Comparison of ENCODE assay signal across 12 cellular contexts in the genomic region with DNA sequence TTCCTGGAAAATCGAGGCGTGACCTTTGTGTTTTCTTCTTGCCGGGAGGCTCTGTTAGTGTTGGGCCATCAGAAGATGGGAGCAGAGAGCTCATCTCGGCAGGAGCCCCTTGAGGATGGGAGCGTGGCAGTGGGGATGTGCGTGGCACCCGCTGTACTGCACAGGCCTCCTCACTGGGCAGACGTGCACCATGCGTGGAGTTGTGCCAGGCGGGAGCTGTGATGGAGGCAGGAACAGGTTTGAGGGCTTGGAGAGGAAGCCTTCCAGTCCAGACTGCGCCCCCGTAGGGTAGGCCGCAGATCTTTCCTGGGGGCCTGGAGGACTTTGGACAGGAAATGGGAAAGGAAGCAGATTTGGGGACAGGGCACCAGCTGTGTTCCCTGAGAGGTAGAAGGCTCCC.
DNase-seq lines count a peak whose midpoint lies in the region; ATAC-seq, FAIRE-seq and TF ChIP-seq lines count a peak whose summit lies in the region.
"Had no signal": no experiment of that assay in that cellular context is flagged by ENCODE, and none has a peak within 500 bp of the region (broad histone marks: within the 10 kb centered on the region; RNA-seq: fewer than 3 reads in every experiment).

No MANE protein-coding gene starts in this region.

- FAIRE-seq in GM19239 (lab: Jason Lieb, UNC) = no peak
- FAIRE-seq: H54 had no signal

- H3K9me2 ChIP-seq in GM23338 (ENCODE audit: insufficient read depth) = no peaks in the 10 kb centered on the region

- intact Hi-C loops in left ventricle myocardium superior (cut with micrococcal nuclease) = loop anchor here (5.0 kb wide), 1 partner anchor 142 kb away; no protein-coding TSS in a partner anchor

- H3K4me3 ChIP-seq in GM23338 (no peak overlapping the region), NT2/D1 (ENCODE audit: insufficient read length, low read depth) (no peak overlapping the region), neural progenitor cell (no peak overlapping the region)

- TF ChIP-seq CTCF in GM23338 (conservative IDR thresholded peaks at IDR 0.05; ENCODE audit: low read depth in 2 of 2) = no peak
- no peak for TF ChIP-seq CTCF in neural progenitor cell (IDR thresholded peaks at IDR 0.05)

- H3K79me2 ChIP-seq in GM23338 (replicated peaks; ENCODE audit: insufficient read depth) (no peaks in the 10 kb centered on the region), neural progenitor cell (ENCODE audit: low read depth) (no peaks in the 10 kb centered on the region)

- peaks cover 8% of the 10 kb centered on the region for H3K27me3 Mint-ChIP-seq in GM23338 (ENCODE audit: insufficient read depth, low read depth, poor library complexity)
- H3K27me3 Mint-ChIP-seq in neural progenitor cell (ENCODE audit: insufficient read depth, low read depth) = peaks cover 7% of the 10 kb centered on the region

- H3F3A ChIP-seq in GM23338 (replicated peaks; ENCODE audit: low read depth) (no peaks in the 10 kb centered on the region), neural progenitor cell (ENCODE audit: low read depth) (no peaks in the 10 kb centered on the region)

- H3K9me3 Mint-ChIP-seq in GM23338 (no peaks in the 10 kb centered on the region), neural progenitor cell (no peaks in the 10 kb centered on the region)

- DNase-seq in GM23338 (ENCODE audit: low spot score) = no peak
- no peak for DNase-seq in NT2/D1 (ENCODE audit: low read depth, low spot score)
- peak; percentile 64 for DNase-seq in left ventricle myocardium superior
- no peak for DNase-seq in neural progenitor cell (ENCODE audit: low spot score)
- DNase-seq in GM19239 (ENCODE audit: insufficient read length, low spot score) = no peak
- DNase-seq in activated T-cell treated with anti-CD3 and anti-CD28 coated beads, Interleukin-2, amount 50 U/mL, for 1 hour = no peak
- DNase-seq: NCI-H510A had no signal

- H3K36me3 ChIP-seq in GM23338 (ENCODE audit: insufficient read depth) = no peaks in the 10 kb centered on the region
- peaks cover 43% of the 10 kb centered on the region for H3K36me3 ChIP-seq in NT2/D1 (ENCODE audit: insufficient read depth, insufficient read length, low read length)
- no peaks in the 10 kb centered on the region for H3K36me3 ChIP-seq in neural progenitor cell

- H3K27me3 ChIP-seq in GM23338 (ENCODE audit: insufficient read depth) (no peaks in the 10 kb centered on the region), NT2/D1 (ENCODE audit: insufficient read depth, insufficient read length) (no peaks in the 10 kb centered on the region), neural progenitor cell (no peaks in the 10 kb centered on the region)

- H3K4me3 Mint-ChIP-seq in GM23338 = no peak overlapping the region
- H3K4me3 Mint-ChIP-seq in neural progenitor cell = peak overlapping the region; percentile 55
- H3K4me3 Mint-ChIP-seq: B cell had no signal

- H3K9me3 ChIP-seq in NT2/D1 (ENCODE audit: insufficient read depth, low read length) (peaks cover 9% of the 10 kb centered on the region; the same call in 1 of the 2 replicates), neural progenitor cell (ENCODE audit: low read depth) (no peaks in the 10 kb centered on the region)

- H3K27ac ChIP-seq in GM23338 (ENCODE audit: low read depth) = 0 out of 2 replicates have a peak overlapping the region, but pooled peaks have one; percentile 33
- no peak overlapping the region for H3K27ac ChIP-seq in neural progenitor cell
- H3K27ac ChIP-seq: KMS-11 had no signal

- peaks cover 28% of the 10 kb centered on the region for H3K4me1 Mint-ChIP-seq in GM23338
- peaks cover 33% of the 10 kb centered on the region for H3K4me1 Mint-ChIP-seq in neural progenitor cell
- H3K4me1 Mint-ChIP-seq: B cell; CD4-positive, alpha-beta memory T cell had no signal

- H3K36me3 Mint-ChIP-seq in GM23338 (ENCODE audit: low read depth) (no peaks in the 10 kb centered on the region), neural progenitor cell (peaks cover 4% of the 10 kb centered on the region)
- H3K36me3 Mint-ChIP-seq: CD4-positive, alpha-beta memory T cell had no signal

- no peak overlapping the region for H2AFZ ChIP-seq in GM23338
- H2AFZ ChIP-seq in neural progenitor cell (replicated peaks) = no peak overlapping the region

- ATAC-seq in GM23338 (no peak), left ventricle myocardium superior (peak; percentile 42), HG02870 (IDR thresholded peaks at IDR 0.05; ENCODE audit: unreplicated experiment) (no peak)

- peak overlapping the region; percentile 37 for H3K9ac ChIP-seq in NT2/D1 (ENCODE audit: insufficient read length, low read depth)
- H3K9ac ChIP-seq in neural progenitor cell = no peak overlapping the region
- H3K9ac ChIP-seq: KMS-11 had no signal

- H3K4me2 ChIP-seq in GM23338 (no peak overlapping the region), neural progenitor cell (no peak overlapping the region)
- H3K4me2 ChIP-seq: KMS-11 had no signal

- H4K20me1 ChIP-seq in GM23338 (replicated peaks; ENCODE audit: insufficient read depth) (no peaks in the 10 kb centered on the region; the same call in 1 of the 2 replicates), neural progenitor cell (ENCODE audit: low read depth) (no peaks in the 10 kb centered on the region)

- H3K4me1 ChIP-seq in GM23338 (ENCODE audit: insufficient read depth) = no peaks in the 10 kb centered on the region; the same call in none of the 2 replicates
- peaks cover 24% of the 10 kb centered on the region for H3K4me1 ChIP-seq in NT2/D1 (ENCODE audit: insufficient read depth, insufficient read length)
- H3K4me1 ChIP-seq in neural progenitor cell = peaks cover 8% of the 10 kb centered on the region

- H3K27ac Mint-ChIP-seq in GM23338 (no peak overlapping the region), neural progenitor cell (no peak overlapping the region)
- H3K27ac Mint-ChIP-seq: B cell; CD4-positive, alpha-beta memory T cell had no signal

TF ChIP-seq in GM23338, 12 proteins besides CTCF, POLR2A, EP300 and RAD21 (continues in another document):
- TF ChIP-seq, protein P1, sequence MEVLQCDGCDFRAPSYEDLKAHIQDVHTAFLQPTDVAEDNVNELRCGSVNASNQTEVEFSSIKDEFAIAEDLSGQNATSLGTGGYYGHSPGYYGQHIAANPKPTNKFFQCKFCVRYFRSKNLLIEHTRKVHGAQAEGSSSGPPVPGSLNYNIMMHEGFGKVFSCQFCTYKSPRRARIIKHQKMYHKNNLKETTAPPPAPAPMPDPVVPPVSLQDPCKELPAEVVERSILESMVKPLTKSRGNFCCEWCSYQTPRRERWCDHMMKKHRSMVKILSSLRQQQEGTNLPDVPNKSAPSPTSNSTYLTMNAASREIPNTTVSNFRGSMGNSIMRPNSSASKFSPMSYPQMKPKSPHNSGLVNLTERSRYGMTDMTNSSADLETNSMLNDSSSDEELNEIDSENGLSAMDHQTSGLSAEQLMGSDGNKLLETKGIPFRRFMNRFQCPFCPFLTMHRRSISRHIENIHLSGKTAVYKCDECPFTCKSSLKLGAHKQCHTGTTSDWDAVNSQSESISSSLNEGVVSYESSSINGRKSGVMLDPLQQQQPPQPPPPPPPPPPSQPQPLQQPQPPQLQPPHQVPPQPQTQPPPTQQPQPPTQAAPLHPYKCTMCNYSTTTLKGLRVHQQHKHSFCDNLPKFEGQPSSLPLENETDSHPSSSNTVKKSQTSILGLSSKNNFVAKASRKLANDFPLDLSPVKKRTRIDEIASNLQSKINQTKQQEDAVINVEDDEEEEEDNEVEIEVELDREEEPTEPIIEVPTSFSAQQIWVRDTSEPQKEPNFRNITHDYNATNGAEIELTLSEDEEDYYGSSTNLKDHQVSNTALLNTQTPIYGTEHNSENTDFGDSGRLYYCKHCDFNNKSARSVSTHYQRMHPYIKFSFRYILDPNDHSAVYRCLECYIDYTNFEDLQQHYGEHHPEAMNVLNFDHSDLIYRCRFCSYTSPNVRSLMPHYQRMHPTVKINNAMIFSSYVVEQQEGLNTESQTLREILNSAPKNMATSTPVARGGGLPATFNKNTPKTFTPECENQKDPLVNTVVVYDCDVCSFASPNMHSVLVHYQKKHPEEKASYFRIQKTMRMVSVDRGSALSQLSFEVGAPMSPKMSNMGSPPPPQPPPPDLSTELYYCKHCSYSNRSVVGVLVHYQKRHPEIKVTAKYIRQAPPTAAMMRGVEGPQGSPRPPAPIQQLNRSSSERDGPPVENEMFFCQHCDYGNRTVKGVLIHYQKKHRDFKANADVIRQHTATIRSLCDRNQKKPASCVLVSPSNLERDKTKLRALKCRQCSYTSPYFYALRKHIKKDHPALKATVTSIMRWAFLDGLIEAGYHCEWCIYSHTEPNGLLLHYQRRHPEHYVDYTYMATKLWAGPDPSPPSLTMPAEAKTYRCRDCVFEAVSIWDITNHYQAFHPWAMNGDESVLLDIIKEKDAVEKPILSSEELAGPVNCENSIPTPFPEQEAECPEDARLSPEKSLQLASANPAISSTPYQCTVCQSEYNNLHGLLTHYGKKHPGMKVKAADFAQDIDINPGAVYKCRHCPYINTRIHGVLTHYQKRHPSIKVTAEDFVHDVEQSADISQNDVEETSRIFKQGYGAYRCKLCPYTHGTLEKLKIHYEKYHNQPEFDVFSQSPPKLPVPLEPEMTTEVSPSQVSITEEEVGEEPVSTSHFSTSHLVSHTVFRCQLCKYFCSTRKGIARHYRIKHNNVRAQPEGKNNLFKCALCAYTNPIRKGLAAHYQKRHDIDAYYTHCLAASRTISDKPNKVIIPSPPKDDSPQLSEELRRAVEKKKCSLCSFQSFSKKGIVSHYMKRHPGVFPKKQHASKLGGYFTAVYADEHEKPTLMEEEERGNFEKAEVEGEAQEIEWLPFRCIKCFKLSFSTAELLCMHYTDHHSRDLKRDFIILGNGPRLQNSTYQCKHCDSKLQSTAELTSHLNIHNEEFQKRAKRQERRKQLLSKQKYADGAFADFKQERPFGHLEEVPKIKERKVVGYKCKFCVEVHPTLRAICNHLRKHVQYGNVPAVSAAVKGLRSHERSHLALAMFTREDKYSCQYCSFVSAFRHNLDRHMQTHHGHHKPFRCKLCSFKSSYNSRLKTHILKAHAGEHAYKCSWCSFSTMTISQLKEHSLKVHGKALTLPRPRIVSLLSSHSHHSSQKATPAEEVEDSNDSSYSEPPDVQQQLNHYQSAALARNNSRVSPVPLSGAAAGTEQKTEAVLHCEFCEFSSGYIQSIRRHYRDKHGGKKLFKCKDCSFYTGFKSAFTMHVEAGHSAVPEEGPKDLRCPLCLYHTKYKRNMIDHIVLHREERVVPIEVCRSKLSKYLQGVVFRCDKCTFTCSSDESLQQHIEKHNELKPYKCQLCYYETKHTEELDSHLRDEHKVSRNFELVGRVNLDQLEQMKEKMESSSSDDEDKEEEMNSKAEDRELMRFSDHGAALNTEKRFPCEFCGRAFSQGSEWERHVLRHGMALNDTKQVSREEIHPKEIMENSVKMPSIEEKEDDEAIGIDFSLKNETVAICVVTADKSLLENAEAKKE (CRISPR knock-in tag; IDR thresholded peaks at IDR 0.05) = no peak
- no peak for TF ChIP-seq JUNB (IDR thresholded peaks at IDR 0.05; ENCODE audit: unreplicated experiment)
- no peak for TF ChIP-seq ZNF331 (CRISPR knock-in tag; IDR thresholded peaks at IDR 0.05; ENCODE audit: low read depth)
- no peak for TF ChIP-seq POLR2AphosphoS5 (IDR thresholded peaks at IDR 0.05; ENCODE audit: low read depth)
- no peak for TF ChIP-seq NANOG (IDR thresholded peaks at IDR 0.05; ENCODE audit: borderline replicate concordance)
- TF ChIP-seq EZH2phosphoT487 (IDR thresholded peaks at IDR 0.05; ENCODE audit: unreplicated experiment) = no peak
